In the genomic region with DNA sequence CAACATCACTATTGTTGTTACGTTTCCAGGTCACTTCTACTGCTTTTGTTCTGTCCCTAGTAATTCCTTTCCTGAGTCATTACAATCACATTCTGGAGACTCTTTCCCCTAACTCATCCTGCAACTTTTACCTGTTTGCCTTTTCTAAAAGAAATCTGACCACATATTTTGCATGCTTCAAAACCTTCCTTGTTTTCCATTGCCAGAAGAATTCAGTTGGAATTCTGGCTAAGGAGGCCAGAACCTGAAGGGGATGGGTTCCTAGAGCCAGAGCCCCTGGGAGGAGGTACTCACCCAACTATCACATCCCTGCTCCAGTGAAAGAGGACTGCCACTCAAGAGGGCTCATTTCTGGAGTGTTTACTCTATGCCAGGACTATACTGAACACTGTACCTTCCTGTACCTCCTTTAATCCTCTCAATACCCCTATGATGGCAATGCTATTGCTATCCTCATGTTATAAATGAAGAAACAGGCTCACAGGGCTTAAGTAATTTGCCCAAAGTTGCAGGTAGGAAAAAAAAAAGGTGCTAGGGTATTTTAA, we compare ENCODE assay signal across 24 cellular contexts. TPM values are rescaled to one million over a fixed set of nuclear protein-coding genes. Genes with fewer than 3 reads are reported as not detected.
DNase-seq lines count a peak whose midpoint lies in the region; ATAC-seq and TF ChIP-seq lines count a peak whose summit lies in the region.
"Had no signal": no experiment of that assay in that cellular context is flagged by ENCODE, and none has a peak within 500 bp of the region (broad histone marks: within the 10 kb centered on the region; RNA-seq: fewer than 3 reads in every experiment).

No MANE protein-coding gene starts in this region.

- H2AFZ ChIP-seq in SU-DHL-6 (ENCODE audit: low read depth, low read length, severe bottlenecking): peak overlapping the region; percentile 18

- H3K36me3 Mint-ChIP-seq in activated T-helper 1 cell treated with anti-CD3 and anti-CD28 coated beads, Interleukin-12 subunit alpha, Interleukin-12 subunit beta, Interleukin-2, Interleukin-4 antibody, amounts not matched to agents 30 ng/mL and 10 ng/mL and 1 ng/mL, durations not matched to agents 14 hours and 24 hours and 36 hours (ENCODE audit: low read depth): peaks cover 2% of the 10 kb centered on the region
- H3K36me3 Mint-ChIP-seq: natural killer cell treated with Interleukin-12 subunit alpha and Interleukin-12 subunit beta and Interleukin-15 and Interleukin-18, amount 100 ng/mL, for 72 hours had no signal

- no peak overlapping the region for H3K9ac ChIP-seq in BLaER1 treated with 17β-estradiol and CSF1 and Interleukin-3, amounts not matched to agents 10 nM and 100 nM
- H3K9ac ChIP-seq in SU-DHL-6 (ENCODE audit: low read length): no peak overlapping the region

- peak overlapping the region in 9 of 11 experiments; percentile 11 to 66 (median 37); a peak in 14 of 22 replicates for H3K4me2 ChIP-seq in BLaER1 treated with 17β-estradiol and CSF1 and Interleukin-3, amounts not matched to agents 10 nM and 100 nM
- peak overlapping the region; percentile 70 for H3K4me2 ChIP-seq in DOHH2 (ENCODE audit: low read length)
- peak overlapping the region; percentile 48 for H3K4me2 ChIP-seq in SU-DHL-6 (ENCODE audit: low read depth, low read length, poor library complexity, severe bottlenecking)

- H3F3A ChIP-seq in DOHH2 (ENCODE audit: control insufficient read depth, insufficient read depth) (no peaks in the 10 kb centered on the region), SU-DHL-6 (ENCODE audit: insufficient read depth) (no peaks in the 10 kb centered on the region; the same call in 1 of the 2 replicates)

- intact Hi-C loops in activated T-helper 1 cell treated with anti-CD3 and anti-CD28 coated beads, Interleukin-12 subunit alpha, Interleukin-12 subunit beta, Interleukin-2, Interleukin-4 antibody, amounts not matched to agents 30 ng/mL and 10 ng/mL and 1 ng/mL, durations not matched to agents 14 hours and 24 hours and 36 hours (cut with micrococcal nuclease): loop anchor here (10.0 kb wide), 1 partner anchor 451 kb away; no protein-coding TSS in a partner anchor

- no peak overlapping the region for H3K27ac Mint-ChIP-seq in activated T-helper 1 cell treated with anti-CD3 and anti-CD28 coated beads, Interleukin-12 subunit alpha, Interleukin-12 subunit beta, Interleukin-2, Interleukin-4 antibody, amounts not matched to agents 30 ng/mL and 10 ng/mL and 1 ng/mL, durations not matched to agents 14 hours and 24 hours and 36 hours
- H3K27ac Mint-ChIP-seq: activated T-helper 2 cell treated with anti-CD3 and anti-CD28 coated beads, Interferon-gamma antibody, Interleukin-2, Interleukin-4, amounts not matched to agents 10 μg/mL and 5 μg/mL and 100 μg/mL, durations not matched to agents 14 hours and 24 hours and 36 hours; T-helper 2 cell treated with Interferon-gamma antibody and Interleukin-4, amounts not matched to agents 5 μg/mL and 100 μg/mL, for 36 hours had no signal

- H3K27me3 Mint-ChIP-seq in activated T-helper 1 cell treated with anti-CD3 and anti-CD28 coated beads, Interleukin-12 subunit alpha, Interleukin-12 subunit beta, Interleukin-2, Interleukin-4 antibody, amounts not matched to agents 30 ng/mL and 10 ng/mL and 1 ng/mL, durations not matched to agents 14 hours and 24 hours and 36 hours (ENCODE audit: insufficient read depth): no peaks in the 10 kb centered on the region

- H3K27ac ChIP-seq in BLaER1 treated with 17β-estradiol and CSF1 and Interleukin-3, amounts not matched to agents 10 nM and 100 nM: peak overlapping the region in 2 of 11 experiments; percentile 45 to 56; a peak in 3 of 22 replicates
- H3K27ac ChIP-seq in DOHH2 (ENCODE audit: low read depth, low read length) (no peak overlapping the region), SU-DHL-6 (ENCODE audit: low read depth, low read length) (peak overlapping the region; percentile 46)
- H3K27ac ChIP-seq: C4-2B, dorsolateral prefrontal cortex, heart right ventricle, pancreas had no signal

- H3K9me3 Mint-ChIP-seq in activated T-helper 1 cell treated with anti-CD3 and anti-CD28 coated beads, Interleukin-12 subunit alpha, Interleukin-12 subunit beta, Interleukin-2, Interleukin-4 antibody, amounts not matched to agents 30 ng/mL and 10 ng/mL and 1 ng/mL, durations not matched to agents 14 hours and 24 hours and 36 hours: peaks cover 15% of the 10 kb centered on the region

- no peaks in the 10 kb centered on the region for H3K36me3 ChIP-seq in BLaER1 treated with 17β-estradiol and CSF1 and Interleukin-3, amounts not matched to agents 10 nM and 100 nM
- H3K36me3 ChIP-seq in DOHH2 (ENCODE audit: control insufficient read depth, low read length): 0 out of 2 replicates have a peak, but pooled peaks cover 4% of the 10 kb centered on the region
- H3K36me3 ChIP-seq in SU-DHL-6 (ENCODE audit: low read length): no peaks in the 10 kb centered on the region
- H3K36me3 ChIP-seq: heart right ventricle, pancreas had no signal

- DNase-seq in kidney tubule cell (ENCODE audit: low spot score): peak; percentile 34
- DNase-seq in NCI-H2107 treated with DMSO at 0.1 percent for 48 hours (lab: John Stamatoyannopoulos, UW; ENCODE audit: unreplicated experiment): no peak
- no peak for DNase-seq in stimulated activated naive CD8-positive, alpha-beta T cell treated with anti-CD3 and anti-CD28 coated beads, Interleukin-15, Interleukin-2, amounts not matched to agents 100 U/mL and 50 U/mL, for 24 hours
- DNase-seq in activated naive CD4-positive, alpha-beta T cell treated with anti-CD3 and anti-CD28 coated beads, Interleukin-2, amount 50 U/mL, for 16 hours: no peak
- no peak for DNase-seq in activated T-helper 1 cell treated with anti-CD3 and anti-CD28 coated beads, Interleukin-12 subunit alpha, Interleukin-12 subunit beta, Interleukin-2, Interleukin-4 antibody, amounts not matched to agents 30 ng/mL and 10 ng/mL and 1 ng/mL, durations not matched to agents 14 hours and 24 hours and 36 hours (ENCODE audit: low spot score)
- DNase-seq: activated CD4-positive, alpha-beta T cell treated with anti-CD3 and anti-CD28 coated beads, Interleukin-2, amount 50 U/mL, for 1 hour; activated naive CD8-positive, alpha-beta T cell treated with anti-CD3 and anti-CD28 coated beads, Interleukin-2, amount 10 ng/mL, durations not matched to agents 7 days and 5 days; cerebellar nuclear complex; dorsolateral prefrontal cortex; heart right ventricle; Kasumi-1; NCI-H1694; NCI-H748 treated with DMSO at 0.1 percent for 48 hours; pancreas; right cardiac atrium; stimulated activated naive CD4-positive, alpha-beta T cell treated with Interleukin-2 at 50 U/mL for 16 hours had no signal

- H3K79me2 ChIP-seq in DOHH2 (ENCODE audit: control insufficient read depth, low read length) (no peaks in the 10 kb centered on the region), SU-DHL-6 (ENCODE audit: insufficient read depth, low read length) (no peaks in the 10 kb centered on the region)

- H3K4me1 Mint-ChIP-seq in activated T-helper 1 cell treated with anti-CD3 and anti-CD28 coated beads, Interleukin-12 subunit alpha, Interleukin-12 subunit beta, Interleukin-2, Interleukin-4 antibody, amounts not matched to agents 30 ng/mL and 10 ng/mL and 1 ng/mL, durations not matched to agents 14 hours and 24 hours and 36 hours (ENCODE audit: low read depth): peaks cover 26% of the 10 kb centered on the region

- no peak for ATAC-seq in stimulated activated naive CD8-positive, alpha-beta T cell treated with anti-CD3 and anti-CD28 coated beads, Interleukin-15, Interleukin-2, amounts not matched to agents 100 U/mL and 50 U/mL, for 24 hours
- ATAC-seq: SK-N-SH treated with all-trans-retinoic acid at 6 μM for 48 hours had no signal

- H4K20me1 ChIP-seq in BLaER1 treated with 17β-estradiol and CSF1 and Interleukin-3, amounts not matched to agents 10 nM and 100 nM: no peaks in the 10 kb centered on the region
- no peaks in the 10 kb centered on the region for H4K20me1 ChIP-seq in DOHH2 (ENCODE audit: control insufficient read depth, insufficient read depth, low read depth, low read length)
- H4K20me1 ChIP-seq in SU-DHL-6 (ENCODE audit: low read depth, low read length): no peaks in the 10 kb centered on the region

- H3K4me1 ChIP-seq in BLaER1 treated with 17β-estradiol and CSF1 and Interleukin-3, amounts not matched to agents 10 nM and 100 nM: peaks cover 9 to 38% (median 13%) of the 10 kb centered on the region in 10 experiments; a peak in 18 of 20 replicates
- peaks cover 22% of the 10 kb centered on the region for H3K4me1 ChIP-seq in DOHH2 (ENCODE audit: control insufficient read depth, low read length)
- H3K4me1 ChIP-seq: heart right ventricle, pancreas had no signal

- H3K27me3 ChIP-seq in BLaER1 treated with 17β-estradiol and CSF1 and Interleukin-3, amounts not matched to agents 10 nM and 100 nM: no peaks in the 10 kb centered on the region
- no peaks in the 10 kb centered on the region for H3K27me3 ChIP-seq in DOHH2 (ENCODE audit: control insufficient read depth, low read length)
- H3K27me3 ChIP-seq in SU-DHL-6 (ENCODE audit: low read length): no peaks in the 10 kb centered on the region
- H3K27me3 ChIP-seq: dorsolateral prefrontal cortex, heart right ventricle, pancreas had no signal

- H3K9me2 ChIP-seq in DOHH2 (replicated peaks; ENCODE audit: control insufficient read depth, low read length) (no peaks in the 10 kb centered on the region), SU-DHL-6 (replicated peaks; ENCODE audit: insufficient read depth, low read length) (no peaks in the 10 kb centered on the region)

- peaks cover 14 to 31% (median 21%) of the 10 kb centered on the region in 11 experiments; a peak in 21 of 22 replicates for H3K9me3 ChIP-seq in BLaER1 treated with 17β-estradiol and CSF1 and Interleukin-3, amounts not matched to agents 10 nM and 100 nM (replicated peaks in 1 of 11)
- H3K9me3 ChIP-seq in DOHH2 (ENCODE audit: control insufficient read depth, insufficient read depth, low read length) (peaks cover 9% of the 10 kb centered on the region; the same call in 1 of the 2 replicates), SU-DHL-6 (ENCODE audit: insufficient read depth, low read length) (peaks cover 8% of the 10 kb centered on the region; the same call in 1 of the 2 replicates)
- H3K9me3 ChIP-seq: pancreas had no signal

- no peak overlapping the region for H3K4me3 ChIP-seq in BLaER1 treated with 17β-estradiol and CSF1 and Interleukin-3, amounts not matched to agents 10 nM and 100 nM
- H3K4me3 ChIP-seq in DOHH2 (ENCODE audit: low read length) (no peak overlapping the region), SU-DHL-6 (ENCODE audit: insufficient read depth, low read length, poor library complexity, severe bottlenecking) (peak overlapping the region; percentile 4)
- H3K4me3 ChIP-seq: dorsolateral prefrontal cortex, heart right ventricle, pancreas had no signal

- no peak for TF ChIP-seq CTCF in DOHH2 (IDR thresholded peaks at IDR 0.05; ENCODE audit: low read depth, low read length, poor library complexity, severe bottlenecking)
- TF ChIP-seq CTCF in SU-DHL-6 (IDR thresholded peaks at IDR 0.05; ENCODE audit: insufficient read depth, low read length, poor library complexity, severe bottlenecking): no peak

- no peak overlapping the region for H3K4me3 Mint-ChIP-seq in activated T-helper 1 cell treated with anti-CD3 and anti-CD28 coated beads, Interleukin-12 subunit alpha, Interleukin-12 subunit beta, Interleukin-2, Interleukin-4 antibody, amounts not matched to agents 30 ng/mL and 10 ng/mL and 1 ng/mL, durations not matched to agents 14 hours and 24 hours and 36 hours
- H3K4me3 Mint-ChIP-seq: activated naive CD8-positive, alpha-beta T cell treated with anti-CD3 and anti-CD28 coated beads, Interleukin-2, amount 10 ng/mL, durations not matched to agents 7 days and 5 days; natural killer cell treated with Interleukin-12 subunit alpha and Interleukin-12 subunit beta and Interleukin-15 and Interleukin-18, amount 100 ng/mL, for 72 hours; T-helper 2 cell treated with Interferon-gamma antibody and Interleukin-4, amounts not matched to agents 5 μg/mL and 100 μg/mL, for 36 hours had no signal

RNA-seq across cellular contexts. Expression of a gene that starts 42.8 kb away (rescaled TPM):
- 18.4 and 19.0 TPM in 2 replicates for total RNA-seq in activated T-helper 1 cell treated with anti-CD3 and anti-CD28 coated beads, Interleukin-12 subunit alpha, Interleukin-12 subunit beta, Interleukin-2, Interleukin-4 antibody, amounts not matched to agents 30 ng/mL and 10 ng/mL and 1 ng/mL, durations not matched to agents 14 hours and 24 hours and 36 hours
